1 cellular context compared by ENCODE assay signal in genomic region chr17:81924557-81925532, GRCh38.
TF ChIP-seq lines count a peak whose summit lies in the region.

No MANE protein-coding gene starts in this region.

TF ChIP-seq in HCT116, 20 proteins besides CTCF, POLR2A, EP300 and RAD21 (continued from another document):
- TF ChIP-seq ZBTB33 (IDR thresholded peaks at IDR 0.05; ENCODE audit: extremely low read depth, insufficient replicate concordance, low read length) (no peak), SRF (IDR thresholded peaks at IDR 0.05; ENCODE audit: low read depth) (no peak), EZH2 (IDR thresholded peaks at IDR 0.05) (no peak), CBX3 (IDR thresholded peaks at IDR 0.05; ENCODE audit: low read depth) (no peak), MAX (IDR thresholded peaks at IDR 0.05) (no peak), ATF3 (IDR thresholded peaks at IDR 0.05) (no peak), ELF1 (IDR thresholded peaks at IDR 0.05; ENCODE audit: borderline replicate concordance, low read depth) (no peak), FOSL1 (IDR thresholded peaks at IDR 0.05; ENCODE audit: low read depth) (no peak), JUND (IDR thresholded peaks at IDR 0.05) (no peak)
